27 cellular contexts compared by ENCODE assay signal in genomic region chr9:137875846-137876245, GRCh38. TPM values are rescaled to one million over a fixed set of nuclear protein-coding genes. Genes with fewer than 3 reads are reported as not detected.
DNase-seq lines count a peak whose midpoint lies in the region; ATAC-seq, FAIRE-seq and TF ChIP-seq lines count a peak whose summit lies in the region.
"Had no signal": no experiment of that assay in that cellular context is flagged by ENCODE, and none has a peak within 500 bp of the region (broad histone marks: within the 10 kb centered on the region; RNA-seq: fewer than 3 reads in every experiment).

No MANE protein-coding gene starts in this region.

- no peaks in the 10 kb centered on the region for H3K27me3 ChIP-seq in astrocyte (ENCODE audit: insufficient read depth, low read length)
- H3K27me3 ChIP-seq in esophagus muscularis mucosa: peaks cover 6 to 75% (median 21%) of the 10 kb centered on the region in 4 donors
- H3K27me3 ChIP-seq in osteoblast (ENCODE audit: insufficient read depth, low read length): peaks cover 7% of the 10 kb centered on the region
- H3K27me3 ChIP-seq: BLaER1 treated with 17β-estradiol and CSF1 and Interleukin-3, amounts not matched to agents 10 nM and 100 nM had no signal

- H3K79me2 ChIP-seq in astrocyte (ENCODE audit: insufficient read depth, low read length) (no peaks in the 10 kb centered on the region), osteoblast (ENCODE audit: insufficient read depth, low read length) (no peaks in the 10 kb centered on the region)

- peak overlapping the region; percentile 69 for H3K4me3 Mint-ChIP-seq in astrocyte (ENCODE audit: unreplicated experiment)
- H3K4me3 Mint-ChIP-seq: HFFc6 had no signal

- H3K9ac ChIP-seq in astrocyte (ENCODE audit: low read length): no peak overlapping the region
- H3K9ac ChIP-seq: BLaER1 treated with 17β-estradiol and CSF1 and Interleukin-3, amounts not matched to agents 10 nM and 100 nM had no signal

- no peak overlapping the region for H2AFZ ChIP-seq in astrocyte (ENCODE audit: low read depth, low read length)
- no peak overlapping the region for H2AFZ ChIP-seq in osteoblast (ENCODE audit: low read length)

- H3K27ac ChIP-seq in astrocyte (ENCODE audit: low read depth, low read length) (no peak overlapping the region), esophagus muscularis mucosa (replicated peaks in 1 of 4) (no peak overlapping the region), osteoblast (ENCODE audit: low read depth, low read length) (no peak overlapping the region)
- H3K27ac ChIP-seq: A549; BLaER1 treated with 17β-estradiol and CSF1 and Interleukin-3, amounts not matched to agents 10 nM and 100 nM had no signal

- peaks cover 36% of the 10 kb centered on the region for H3K27me3 Mint-ChIP-seq in astrocyte (ENCODE audit: low read depth, unreplicated experiment)

- H3K36me3 Mint-ChIP-seq in astrocyte (ENCODE audit: low read depth, unreplicated experiment): no peaks in the 10 kb centered on the region
- H3K36me3 Mint-ChIP-seq: CD14-positive monocyte had no signal

- ATAC-seq in HG03196 (IDR thresholded peaks at IDR 0.05; ENCODE audit: unreplicated experiment): no peak
- ATAC-seq: A549, GM12878 had no signal

- H3K9me3 ChIP-seq in astrocyte (ENCODE audit: insufficient read depth, low read depth, low read length): no peaks in the 10 kb centered on the region
- no peaks in the 10 kb centered on the region for H3K9me3 ChIP-seq in esophagus muscularis mucosa
- no peaks in the 10 kb centered on the region for H3K9me3 ChIP-seq in osteoblast (ENCODE audit: low read depth, low read length)
- H3K9me3 ChIP-seq: A549, BE2C, HAP-1 had no signal

- no peak for TF ChIP-seq POLR2A in esophagus muscularis mucosa (IDR thresholded peaks at IDR 0.05; ENCODE audit: low read depth)

- intact Hi-C loops in esophagus muscularis mucosa (cut with DNase I): no loop called here

- FAIRE-seq in astrocyte (lab: Jason Lieb, UNC): no peak
- FAIRE-seq: A549, D721Med, GM12878, GM19239, H54 had no signal

- H3K36me3 ChIP-seq in astrocyte (ENCODE audit: insufficient read depth, low read length) (no peaks in the 10 kb centered on the region), esophagus muscularis mucosa (no peaks in the 10 kb centered on the region), osteoblast (ENCODE audit: insufficient read depth, low read length) (no peaks in the 10 kb centered on the region)
- H3K36me3 ChIP-seq: BE2C; BLaER1 treated with 17β-estradiol and CSF1 and Interleukin-3, amounts not matched to agents 10 nM and 100 nM; HAP-1 had no signal

- peak; percentile 10 for DNase-seq in GM20000 (ENCODE audit: low spot score)
- DNase-seq in astrocyte (ENCODE audit: low read depth): no peak
- DNase-seq in esophagus muscularis mucosa (ENCODE audit: extremely low spot score): peak; percentile 82
- DNase-seq in osteoblast (ENCODE audit: insufficient read length, low spot score, missing footprints): peak; percentile 23
- DNase-seq in cortex of kidney (lab: John Stamatoyannopoulos, UW): no peak
- no peak for DNase-seq in kidney tubule cell (ENCODE audit: low spot score)
- DNase-seq: 8988T; ACHN; AML-193; BE2C; CD4-positive, alpha-beta T cell; CD8-positive, alpha-beta memory T cell; DMS 273 treated with DMSO at 0.1 percent for 48 hours; DMS79; EL; GDM1; GOT3; HFFc6 had no signal

- H4K20me1 ChIP-seq in astrocyte (ENCODE audit: insufficient read depth, low read length): no peaks in the 10 kb centered on the region
- no peaks in the 10 kb centered on the region for H4K20me1 ChIP-seq in osteoblast (ENCODE audit: insufficient read depth, low read length)

- WGBS in esophagus muscularis mucosa: 88% methylated on average over 10 of the region's 10 CpGs

- peaks cover 10% of the 10 kb centered on the region for H3K9me3 Mint-ChIP-seq in astrocyte (ENCODE audit: unreplicated experiment)
- H3K9me3 Mint-ChIP-seq: CD4-positive, alpha-beta T cell had no signal

- H3K4me1 Mint-ChIP-seq in astrocyte (ENCODE audit: low read depth, unreplicated experiment): no peaks in the 10 kb centered on the region
- H3K4me1 Mint-ChIP-seq: CD14-positive monocyte had no signal

- no peak for TF ChIP-seq EP300 in esophagus muscularis mucosa (IDR thresholded peaks at IDR 0.05)

- H3K4me1 ChIP-seq in astrocyte (ENCODE audit: insufficient read depth, low read length) (no peaks in the 10 kb centered on the region), esophagus muscularis mucosa (peaks cover 0 to 14% (median 9%) of the 10 kb centered on the region in 4 donors), osteoblast (ENCODE audit: insufficient read depth, low read length) (no peaks in the 10 kb centered on the region)
- H3K4me1 ChIP-seq: A549, BE2C, HAP-1 had no signal

- no peak overlapping the region for H3K4me3 ChIP-seq in astrocyte (ENCODE audit: insufficient read depth, low read depth, low read length)
- H3K4me3 ChIP-seq in esophagus muscularis mucosa: no peak overlapping the region
- H3K4me3 ChIP-seq in osteoblast (ENCODE audit: insufficient read depth, low read length): no peak overlapping the region
- H3K4me3 ChIP-seq: A549; BLaER1 treated with 17β-estradiol and CSF1 and Interleukin-3, amounts not matched to agents 10 nM and 100 nM; GM12878; HAP-1 had no signal

- no peak overlapping the region for H3K27ac Mint-ChIP-seq in astrocyte (ENCODE audit: unreplicated experiment)
- H3K27ac Mint-ChIP-seq: CD14-positive monocyte; CD4-positive, alpha-beta T cell; HFFc6 had no signal

- H3K4me2 ChIP-seq in astrocyte (ENCODE audit: low read length) (no peak overlapping the region), osteoblast (ENCODE audit: insufficient read depth, low read length) (no peak overlapping the region)
- H3K4me2 ChIP-seq: A549; BLaER1 treated with 17β-estradiol and CSF1 and Interleukin-3, amounts not matched to agents 10 nM and 100 nM had no signal

- no peak for TF ChIP-seq CTCF in GM20000 (IDR thresholded peaks at IDR 0.05; ENCODE audit: extremely low read depth, missing control alignments)
- TF ChIP-seq CTCF in astrocyte (IDR thresholded peaks at IDR 0.05; ENCODE audit: insufficient read depth, low read depth, low read length): no peak
- TF ChIP-seq CTCF in esophagus muscularis mucosa (IDR thresholded peaks at IDR 0.05): no peak
- TF ChIP-seq CTCF in osteoblast (IDR thresholded peaks at IDR 0.05; ENCODE audit: extremely low read depth, low read depth, low read length): no peak

RNA-seq across cellular contexts. Expression of gene CACNA1B, which starts 1.7 kb away (rescaled TPM):
- total RNA-seq in astrocyte: 3.1 and 3.5 TPM in 2 replicates
- total RNA-seq in esophagus muscularis mucosa: under 1 TPM; 0.13 to 0.42 (median 0.31) TPM
- total RNA-seq in osteoblast: under 0.01 TPM in 2 replicates
- total RNA-seq: CD4-positive, alpha-beta T cell; CD8-positive, alpha-beta memory T cell; HFFc6 had no signal

Comparison
In these comparisons a context has a peak if more than half of its experiments do, and no peak if none do; other contexts are left out.
1. DNase-seq: peak in GM20000 (single experiment), esophagus muscularis mucosa (single experiment) and osteoblast (single experiment); none in astrocyte (single experiment), cortex of kidney (single experiment) and kidney tubule cell (single experiment).